1 cellular context compared by ENCODE assay signal in genomic region chr5:169667896-169668674, GRCh38.
TF ChIP-seq lines count a peak whose summit lies in the region.

No MANE protein-coding gene starts in this region.

TF ChIP-seq in IMR-90, 13 proteins besides CTCF, POLR2A, EP300 and RAD21 (continued from another document):
- TF ChIP-seq CEBPB (IDR thresholded peaks at IDR 0.05; ENCODE audit: low read depth, low read length) = 0 out of 2 replicates have a peak, but pooled peaks have one; percentile 22
